Comparison of ENCODE assay signal across 17 cellular contexts in genomic region chr3:100295089-100295488, GRCh38. TPM values are rescaled to one million over a fixed set of nuclear protein-coding genes. Genes with fewer than 3 reads are reported as not detected.
DNase-seq lines count a peak whose midpoint lies in the region; ATAC-seq, FAIRE-seq and TF ChIP-seq lines count a peak whose summit lies in the region.
"Had no signal": no experiment of that assay in that cellular context is flagged by ENCODE, and none has a peak within 500 bp of the region (broad histone marks: within the 10 kb centered on the region; RNA-seq: fewer than 3 reads in every experiment).

No MANE protein-coding gene starts in this region.

- CTCF ChIA-PET in T-cell (lab: Charles Lee) = no interaction called here

- H3K27ac Mint-ChIP-seq in T-helper 2 cell treated with Interferon-gamma antibody and Interleukin-4, amounts not matched to agents 5 μg/mL and 100 μg/mL, for 36 hours = no peak overlapping the region
- H3K27ac Mint-ChIP-seq in T-cell = no peak overlapping the region
- H3K27ac Mint-ChIP-seq: CD8-positive, alpha-beta T cell; HFFc6 had no signal

- intact Hi-C loops in mucosa of descending colon (cut with DNase I, micrococcal nuclease) = no loop called here

- FAIRE-seq in RCC 7860 (lab: Jason Lieb, UNC) (peak; percentile 48), islet of Langerhans (lab: Jason Lieb, UNC) (peak; percentile 89)
- FAIRE-seq: G401.6, GM12892, H54 had no signal

- no peak overlapping the region for H3K4me3 Mint-ChIP-seq in T-helper 2 cell treated with Interferon-gamma antibody and Interleukin-4, amounts not matched to agents 5 μg/mL and 100 μg/mL, for 36 hours
- H3K4me3 Mint-ChIP-seq in T-cell = no peak overlapping the region
- H3K4me3 Mint-ChIP-seq: CD8-positive, alpha-beta T cell; HFFc6 had no signal

- no peak for ATAC-seq in mucosa of descending colon
- ATAC-seq in T-cell (replicated peaks in 1 of 4) = no peak
- ATAC-seq: CD8-positive, alpha-beta T cell had no signal

- POLR2A ChIA-PET in T-cell (lab: Charles Lee) = no interaction called here

- peaks cover 25% of the 10 kb centered on the region for H3K36me3 Mint-ChIP-seq in T-helper 2 cell treated with Interferon-gamma antibody and Interleukin-4, amounts not matched to agents 5 μg/mL and 100 μg/mL, for 36 hours (ENCODE audit: low read depth)
- peaks cover 34% of the 10 kb centered on the region for H3K36me3 Mint-ChIP-seq in T-cell

- no peaks in the 10 kb centered on the region for H3K9me3 ChIP-seq in mucosa of descending colon
- H3K9me3 ChIP-seq: Caco-2, HAP-1 had no signal

- no peaks in the 10 kb centered on the region for H3K36me3 ChIP-seq in mucosa of descending colon (ENCODE audit: low read depth)

- H3K4me1 Mint-ChIP-seq in T-helper 2 cell treated with Interferon-gamma antibody and Interleukin-4, amounts not matched to agents 5 μg/mL and 100 μg/mL, for 36 hours (ENCODE audit: low read depth) = peaks cover 5% of the 10 kb centered on the region
- H3K4me1 Mint-ChIP-seq in T-cell = no peaks in the 10 kb centered on the region

- H3K27me3 Mint-ChIP-seq in T-helper 2 cell treated with Interferon-gamma antibody and Interleukin-4, amounts not matched to agents 5 μg/mL and 100 μg/mL, for 36 hours (ENCODE audit: low read depth) = no peaks in the 10 kb centered on the region
- no peaks in the 10 kb centered on the region for H3K27me3 Mint-ChIP-seq in T-cell

- no peaks in the 10 kb centered on the region for H3K9me3 Mint-ChIP-seq in T-helper 2 cell treated with Interferon-gamma antibody and Interleukin-4, amounts not matched to agents 5 μg/mL and 100 μg/mL, for 36 hours
- H3K9me3 Mint-ChIP-seq in T-cell = no peaks in the 10 kb centered on the region
- H3K9me3 Mint-ChIP-seq: CD8-positive, alpha-beta T cell; HFFc6 had no signal

- DNase-seq in RCC 7860 (ENCODE audit: low spot score) = no peak
- DNase-seq in renal cortical epithelial cell (ENCODE audit: low read depth) = peak; percentile 48
- DNase-seq in T-helper 2 cell treated with Interferon-gamma antibody and Interleukin-4, amounts not matched to agents 5 μg/mL and 100 μg/mL, for 36 hours (ENCODE audit: low spot score) = no peak
- no peak for DNase-seq in mucosa of descending colon
- DNase-seq in T-cell = no peak
- DNase-seq: C1 segment of cervical spinal cord; Caco-2; CD8-positive, alpha-beta T cell; DMS153; DND-41; GOT3; HFFc6 had no signal

- no peak overlapping the region for H3K4me3 ChIP-seq in mucosa of descending colon
- H3K4me3 ChIP-seq: HAP-1 had no signal

- no peak for TF ChIP-seq CTCF in mucosa of descending colon (IDR thresholded peaks at IDR 0.05)

- no peaks in the 10 kb centered on the region for H3K4me1 ChIP-seq in mucosa of descending colon (ENCODE audit: low read depth)
- H3K4me1 ChIP-seq: Caco-2, HAP-1 had no signal

RNA-seq across cellular contexts. Expression of gene TBC1D23, which starts 34.3 kb away (rescaled TPM):
- total RNA-seq in renal cortical epithelial cell (69.3 and 87.7 TPM in 2 replicates), mucosa of descending colon (10 to 100 TPM; 43.5 to 45.6 (median 44.0) TPM), T-cell (10 to 100 TPM; 26.4 to 33.4 (median 31.9) TPM)

RNA-seq across cellular contexts. Expression of gene NIT2, which starts 39.5 kb away (rescaled TPM):
- 25.5 and 38.0 TPM in 2 replicates for total RNA-seq in renal cortical epithelial cell
- total RNA-seq in mucosa of descending colon = 10 to 100 TPM; 27.0 to 35.9 (median 28.2) TPM
- total RNA-seq in T-cell = 10 to 100 TPM; 23.2 to 42.1 (median 30.9) TPM
